16 cellular contexts compared by ENCODE assay signal in the genomic region with DNA sequence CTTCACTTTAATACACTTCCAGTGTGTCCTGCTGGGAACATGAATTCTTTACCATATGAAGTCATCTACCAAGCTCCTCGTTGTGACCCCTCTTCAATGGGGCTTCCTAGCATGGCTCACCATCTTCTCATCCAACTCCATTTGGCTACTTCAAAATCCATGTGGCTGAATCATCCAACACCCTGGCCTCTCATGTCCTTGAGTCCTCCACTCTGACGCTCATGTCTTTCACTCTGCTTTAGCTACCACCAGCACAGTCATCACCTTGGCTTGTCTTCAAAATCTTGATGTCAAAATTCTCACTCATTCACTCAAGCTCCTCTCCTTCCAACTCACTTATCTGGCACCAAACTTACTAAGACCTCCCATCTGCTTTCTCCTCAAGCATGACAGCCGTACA.
DNase-seq lines count a peak whose midpoint lies in the region; ATAC-seq and TF ChIP-seq lines count a peak whose summit lies in the region.
"Had no signal": no experiment of that assay in that cellular context is flagged by ENCODE, and none has a peak within 500 bp of the region (broad histone marks: within the 10 kb centered on the region; RNA-seq: fewer than 3 reads in every experiment).

No MANE protein-coding gene starts in this region.

- TF ChIP-seq CTCF in astrocyte of the cerebellum (IDR thresholded peaks at IDR 0.05; ENCODE audit: low read depth, low read length, missing control alignments), result no peak

- no peak for ATAC-seq in HG03469 (IDR thresholded peaks at IDR 0.05; ENCODE audit: unreplicated experiment)
- no peak for ATAC-seq in GM21360 (IDR thresholded peaks at IDR 0.05; ENCODE audit: unreplicated experiment)
- ATAC-seq: left ventricle myocardium superior had no signal

- DNase-seq in ACHN, result peak; percentile 58
- DNase-seq in HS-27A (ENCODE audit: low read depth), result peak; percentile 96
- peak; percentile 85 for DNase-seq in astrocyte of the cerebellum (ENCODE audit: low read depth)
- DNase-seq in hepatic stellate cell (ENCODE audit: low spot score), result peak; percentile 81
- no peak for DNase-seq in retina
- DNase-seq in NCI-H2029 treated with DMSO at 0.1 percent for 48 hours (lab: John Stamatoyannopoulos, UW), result no peak
- DNase-seq: heart left ventricle; left ventricle myocardium superior; NCI-H1048; NCI-H345; PC-9; stimulated activated CD4-positive, alpha-beta T cell treated with anti-CD3 and anti-CD28 coated beads, Interleukin-15, amount 100 ng/mL, for 24 hours had no signal

- H3K4me3 ChIP-seq in astrocyte of the cerebellum (ENCODE audit: low read depth, low read length), result no peak overlapping the region
- H3K4me3 ChIP-seq: BLaER1 treated with 17β-estradiol and CSF1 and Interleukin-3, amounts not matched to agents 10 nM and 100 nM; heart left ventricle; PC-9; vagina had no signal

- in situ Hi-C loops in ACHN (cut with HindIII; ENCODE audit: low pct_ligation_motif_present, low pct_unique_long_range_greater_than_20kb, low sequenced_read_pairs), result no loop called here
- in situ Hi-C loops in astrocyte of the cerebellum (cut with HindIII; ENCODE audit: low sequenced_read_pairs), result no loop called here

Comparison
In these comparisons a context has a peak if more than half of its experiments do, and no peak if none do; other contexts are left out.
1. DNase-seq: peak in ACHN (single experiment), HS-27A (single experiment), astrocyte of the cerebellum (single experiment) and hepatic stellate cell (single experiment); none in retina (single experiment) and NCI-H2029 treated with DMSO at 0.1 percent for 48 hours (single experiment).